Comparison of ENCODE assay signal across 1 cellular context in the genomic region with DNA sequence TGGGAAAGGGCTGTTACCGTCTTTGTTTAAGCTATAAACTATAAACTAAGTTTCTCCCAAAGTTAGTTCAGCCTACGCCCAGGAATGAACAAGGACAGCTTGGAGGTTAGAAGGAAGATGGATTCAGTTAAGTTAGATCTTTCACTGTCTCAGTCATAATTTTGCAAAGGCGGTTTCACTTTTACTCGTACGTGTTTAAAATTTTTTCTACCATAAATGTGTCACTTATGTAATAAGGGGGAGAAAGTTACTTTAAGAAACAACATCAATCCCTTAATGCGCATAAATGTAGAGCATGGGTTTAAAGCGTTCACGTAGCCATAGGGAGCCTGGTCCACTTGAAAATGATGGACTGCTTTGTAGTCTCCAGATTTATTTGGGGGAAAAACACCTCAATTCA.
TF ChIP-seq lines count a peak whose summit lies in the region.

No MANE protein-coding gene starts in this region.

TF ChIP-seq in GM12878, 131 proteins besides CTCF, POLR2A, EP300 and RAD21:
- TF ChIP-seq RELB (IDR thresholded peaks at IDR 0.05; ENCODE audit: low read depth) (no peak), JUNB (IDR thresholded peaks at IDR 0.05) (peak; percentile 64; the same call in 1 of the 2 replicates), MEF2A (IDR thresholded peaks at IDR 0.05; ENCODE audit: insufficient read depth, low read depth, low read length) (no peak), ATF3 (IDR thresholded peaks at IDR 0.05; ENCODE audit: borderline replicate concordance, extremely low read depth, low read depth, low read length) (no peak), KDM1A (IDR thresholded peaks at IDR 0.05; ENCODE audit: borderline replicate concordance) (no peak), BCL11A (IDR thresholded peaks at IDR 0.05; ENCODE audit: low read depth, low read length) (no peak), CBFB (IDR thresholded peaks at IDR 0.05; ENCODE audit: low read depth) (no peak), ZNF687 (IDR thresholded peaks at IDR 0.05) (0 out of 2 replicates have a peak, but pooled peaks have one; percentile 42), DPF2 (IDR thresholded peaks at IDR 0.05) (peak; percentile 51), IKZF2 (IDR thresholded peaks at IDR 0.05) (peak in 1 of 2 experiments; percentile 13; a peak in 2 of 4 replicates), ZSCAN29 (IDR thresholded peaks at IDR 0.05) (no peak), ETV6 (conservative IDR thresholded peaks at IDR 0.05 in 1 of 2, IDR thresholded peaks at IDR 0.05 in 1 of 2; ENCODE audit: borderline replicate concordance in 1 of 2, low read depth in 1 of 2) (no peak), STAT3 (IDR thresholded peaks at IDR 0.05; ENCODE audit: low read depth, low read length) (no peak), GATAD2B (conservative IDR thresholded peaks at IDR 0.05; ENCODE audit: low read depth) (no peak), ATF7 (IDR thresholded peaks at IDR 0.05; ENCODE audit: low read depth) (peak; percentile 52; the same call in 1 of the 2 replicates)
- TF ChIP-seq, protein P1, sequence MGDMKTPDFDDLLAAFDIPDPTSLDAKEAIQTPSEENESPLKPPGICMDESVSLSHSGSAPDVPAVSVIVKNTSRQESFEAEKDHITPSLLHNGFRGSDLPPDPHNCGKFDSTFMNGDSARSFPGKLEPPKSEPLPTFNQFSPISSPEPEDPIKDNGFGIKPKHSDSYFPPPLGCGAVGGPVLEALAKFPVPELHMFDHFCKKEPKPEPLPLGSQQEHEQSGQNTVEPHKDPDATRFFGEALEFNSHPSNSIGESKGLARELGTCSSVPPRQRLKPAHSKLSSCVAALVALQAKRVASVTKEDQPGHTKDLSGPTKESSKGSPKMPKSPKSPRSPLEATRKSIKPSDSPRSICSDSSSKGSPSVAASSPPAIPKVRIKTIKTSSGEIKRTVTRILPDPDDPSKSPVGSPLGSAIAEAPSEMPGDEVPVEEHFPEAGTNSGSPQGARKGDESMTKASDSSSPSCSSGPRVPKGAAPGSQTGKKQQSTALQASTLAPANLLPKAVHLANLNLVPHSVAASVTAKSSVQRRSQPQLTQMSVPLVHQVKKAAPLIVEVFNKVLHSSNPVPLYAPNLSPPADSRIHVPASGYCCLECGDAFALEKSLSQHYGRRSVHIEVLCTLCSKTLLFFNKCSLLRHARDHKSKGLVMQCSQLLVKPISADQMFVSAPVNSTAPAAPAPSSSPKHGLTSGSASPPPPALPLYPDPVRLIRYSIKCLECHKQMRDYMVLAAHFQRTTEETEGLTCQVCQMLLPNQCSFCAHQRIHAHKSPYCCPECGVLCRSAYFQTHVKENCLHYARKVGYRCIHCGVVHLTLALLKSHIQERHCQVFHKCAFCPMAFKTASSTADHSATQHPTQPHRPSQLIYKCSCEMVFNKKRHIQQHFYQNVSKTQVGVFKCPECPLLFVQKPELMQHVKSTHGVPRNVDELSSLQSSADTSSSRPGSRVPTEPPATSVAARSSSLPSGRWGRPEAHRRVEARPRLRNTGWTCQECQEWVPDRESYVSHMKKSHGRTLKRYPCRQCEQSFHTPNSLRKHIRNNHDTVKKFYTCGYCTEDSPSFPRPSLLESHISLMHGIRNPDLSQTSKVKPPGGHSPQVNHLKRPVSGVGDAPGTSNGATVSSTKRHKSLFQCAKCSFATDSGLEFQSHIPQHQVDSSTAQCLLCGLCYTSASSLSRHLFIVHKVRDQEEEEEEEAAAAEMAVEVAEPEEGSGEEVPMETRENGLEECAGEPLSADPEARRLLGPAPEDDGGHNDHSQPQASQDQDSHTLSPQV (IDR thresholded peaks at IDR 0.05) = peak; percentile 78; the same call in 1 of the 2 replicates
- TF ChIP-seq, protein P2, sequence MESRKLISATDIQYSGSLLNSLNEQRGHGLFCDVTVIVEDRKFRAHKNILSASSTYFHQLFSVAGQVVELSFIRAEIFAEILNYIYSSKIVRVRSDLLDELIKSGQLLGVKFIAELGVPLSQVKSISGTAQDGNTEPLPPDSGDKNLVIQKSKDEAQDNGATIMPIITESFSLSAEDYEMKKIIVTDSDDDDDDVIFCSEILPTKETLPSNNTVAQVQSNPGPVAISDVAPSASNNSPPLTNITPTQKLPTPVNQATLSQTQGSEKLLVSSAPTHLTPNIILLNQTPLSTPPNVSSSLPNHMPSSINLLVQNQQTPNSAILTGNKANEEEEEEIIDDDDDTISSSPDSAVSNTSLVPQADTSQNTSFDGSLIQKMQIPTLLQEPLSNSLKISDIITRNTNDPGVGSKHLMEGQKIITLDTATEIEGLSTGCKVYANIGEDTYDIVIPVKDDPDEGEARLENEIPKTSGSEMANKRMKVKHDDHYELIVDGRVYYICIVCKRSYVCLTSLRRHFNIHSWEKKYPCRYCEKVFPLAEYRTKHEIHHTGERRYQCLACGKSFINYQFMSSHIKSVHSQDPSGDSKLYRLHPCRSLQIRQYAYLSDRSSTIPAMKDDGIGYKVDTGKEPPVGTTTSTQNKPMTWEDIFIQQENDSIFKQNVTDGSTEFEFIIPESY (IDR thresholded peaks at IDR 0.05) = no peak
- TF ChIP-seq, protein P3, sequence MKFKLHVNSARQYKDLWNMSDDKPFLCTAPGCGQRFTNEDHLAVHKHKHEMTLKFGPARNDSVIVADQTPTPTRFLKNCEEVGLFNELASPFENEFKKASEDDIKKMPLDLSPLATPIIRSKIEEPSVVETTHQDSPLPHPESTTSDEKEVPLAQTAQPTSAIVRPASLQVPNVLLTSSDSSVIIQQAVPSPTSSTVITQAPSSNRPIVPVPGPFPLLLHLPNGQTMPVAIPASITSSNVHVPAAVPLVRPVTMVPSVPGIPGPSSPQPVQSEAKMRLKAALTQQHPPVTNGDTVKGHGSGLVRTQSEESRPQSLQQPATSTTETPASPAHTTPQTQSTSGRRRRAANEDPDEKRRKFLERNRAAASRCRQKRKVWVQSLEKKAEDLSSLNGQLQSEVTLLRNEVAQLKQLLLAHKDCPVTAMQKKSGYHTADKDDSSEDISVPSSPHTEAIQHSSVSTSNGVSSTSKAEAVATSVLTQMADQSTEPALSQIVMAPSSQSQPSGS (IDR thresholded peaks at IDR 0.05; ENCODE audit: low read length) = no peak
